In genomic region chr5:42605490-42605889, GRCh38 we compare ENCODE assay signal across 18 cellular contexts.
"Had no signal": no experiment of that assay in that cellular context is flagged by ENCODE, and none has a peak within 500 bp of the region (broad histone marks: within the 10 kb centered on the region; RNA-seq: fewer than 3 reads in every experiment).

No MANE protein-coding gene starts in this region.

- H3K9me3 ChIP-seq: heart right ventricle, right atrium auricular region, suprapubic skin, thyroid gland, upper lobe of left lung, uterus had no signal

- H3K4me3 ChIP-seq: coronary artery, heart right ventricle, right atrium auricular region, smooth muscle cell, suprapubic skin, thyroid gland, upper lobe of left lung, uterus had no signal

- H3K4me1 ChIP-seq: right atrium auricular region, upper lobe of left lung, uterus had no signal

- H3K36me3 ChIP-seq: heart right ventricle, right atrium auricular region, suprapubic skin, thyroid gland, upper lobe of left lung, uterus had no signal

- DNase-seq: effector CD4-positive, alpha-beta T cell; endodermal cell; erythroblast; foreskin melanocyte; islet precursor cell; mammary epithelial cell; naive thymus-derived CD4-positive, alpha-beta T cell; nephron progenitor cell; stimulated activated CD4-positive, alpha-beta T cell treated with anti-CD3 and anti-CD28 coated beads, Interleukin-2, amount 100 ng/mL, for 48 hours; stimulated activated naive CD4-positive, alpha-beta T cell treated with Interleukin-2 at 50 U/mL for 16 hours; thyroid gland; uterus had no signal

- H3K36me3 Mint-ChIP-seq: naive thymus-derived CD4-positive, alpha-beta T cell had no signal

- H3K9me3 Mint-ChIP-seq: endodermal cell had no signal

- H3K4me3 Mint-ChIP-seq: endodermal cell; naive thymus-derived CD4-positive, alpha-beta T cell; nephron progenitor cell had no signal

- ATAC-seq: naive thymus-derived CD4-positive, alpha-beta T cell had no signal

- H3K27ac Mint-ChIP-seq: endodermal cell; naive thymus-derived CD4-positive, alpha-beta T cell; nephron progenitor cell had no signal

- H3K27ac ChIP-seq: coronary artery, heart right ventricle, right atrium auricular region, suprapubic skin, thyroid gland, upper lobe of left lung, uterus had no signal

- H3K4me1 Mint-ChIP-seq: naive thymus-derived CD4-positive, alpha-beta T cell had no signal

- H3K27me3 ChIP-seq: heart right ventricle, right atrium auricular region, suprapubic skin, thyroid gland, upper lobe of left lung, uterus had no signal
